In the genomic region with DNA sequence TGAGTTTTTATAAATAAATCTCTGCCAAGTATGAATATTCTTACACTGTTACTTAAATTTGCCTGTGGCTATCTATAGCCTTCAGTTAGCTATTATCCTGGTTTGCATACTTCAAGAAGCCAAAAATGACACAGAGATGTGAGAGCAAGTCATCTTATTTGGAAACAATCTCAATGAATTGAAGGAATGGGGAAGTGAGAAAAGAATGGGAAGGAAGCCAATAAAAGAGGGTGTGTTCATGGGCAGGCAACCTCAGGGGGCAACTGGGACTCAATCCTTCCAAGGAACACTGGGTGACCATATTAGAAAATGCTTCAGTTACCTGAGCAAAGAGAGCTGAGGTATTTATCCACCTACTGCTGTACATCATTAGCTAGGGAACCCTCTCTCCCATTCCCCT, we compare ENCODE assay signal across 18 cellular contexts. TPM values are rescaled to one million over a fixed set of nuclear protein-coding genes. Genes with fewer than 3 reads are reported as not detected.
"Had no signal": no experiment of that assay in that cellular context is flagged by ENCODE, and none has a peak within 500 bp of the region (broad histone marks: within the 10 kb centered on the region; RNA-seq: fewer than 3 reads in every experiment).

No MANE protein-coding gene starts in this region.

- H3K4me1 ChIP-seq: parathyroid adenoma, stomach had no signal

- FAIRE-seq: small intestine had no signal

- H3K4me3 ChIP-seq: lung, stomach, thoracic aorta had no signal

- H3K79me2 ChIP-seq: parathyroid adenoma had no signal

- ATAC-seq: esophagus mucosa, left colon had no signal

- H2AFZ ChIP-seq: parathyroid adenoma had no signal

- H3K27me3 ChIP-seq: brain microvascular endothelial cell, stomach had no signal

- H3K27ac ChIP-seq: brain microvascular endothelial cell, parathyroid adenoma, stomach, thoracic aorta had no signal

- H3K36me3 ChIP-seq: brain microvascular endothelial cell, stomach, thoracic aorta had no signal

- DNase-seq: activated CD4-positive, alpha-beta memory T cell treated with anti-CD3 and anti-CD28 coated beads for 36 hours; activated gamma-delta T cell treated with Interleukin-2 at 50 U/mL for 16 hours; activated naive CD8-positive, alpha-beta T cell treated with anti-CD3 and anti-CD28 coated beads for 36 hours; activated T-cell treated with anti-CD3 and anti-CD28 coated beads, Interleukin-2, amount 50 U/mL, for 48 hours; brain microvascular endothelial cell; cerebellar nuclear complex; foreskin fibroblast; glutamatergic neuron; immature natural killer cell; left colon; naive B cell; small intestine; stomach had no signal

- H3K9ac ChIP-seq: parathyroid adenoma had no signal

- H3K9me3 ChIP-seq: stomach, thoracic aorta had no signal

RNA-seq across cellular contexts. Expression of a gene that starts 9.9 kb away (rescaled TPM):
- total RNA-seq: activated CD4-positive, alpha-beta memory T cell treated with anti-CD3 and anti-CD28 coated beads for 36 hours; activated naive CD8-positive, alpha-beta T cell treated with anti-CD3 and anti-CD28 coated beads for 36 hours; esophagus mucosa; left colon; lung; stomach; thoracic aorta; urinary bladder had no signal
- polyA plus RNA-seq: immature natural killer cell, lung, stomach had no signal
